ENCODE assay signal across 8 cellular contexts in genomic region chr15:70853855-70854668, GRCh38. TPM values are rescaled to one million over a fixed set of nuclear protein-coding genes. Genes with fewer than 3 reads are reported as not detected.
DNase-seq lines count a peak whose midpoint lies in the region; ATAC-seq, FAIRE-seq and TF ChIP-seq lines count a peak whose summit lies in the region.

Gene LARP6, minus strand, starts transcription at chr15:70854157. Its CDS starts 69 bp downstream, at chr15:70854088.

- no peaks in the 10 kb centered on the region for H3K36me3 Mint-ChIP-seq in CD4-positive, alpha-beta T cell (ENCODE audit: low read depth)
- H3K36me3 Mint-ChIP-seq in activated CD4-positive, alpha-beta memory T cell treated with anti-CD3 and anti-CD28 coated beads, Interleukin-2, amount 10 ng/mL, durations not matched to agents 7 days and 5 days (ENCODE audit: low read depth): no peaks in the 10 kb centered on the region

- peaks cover 9% of the 10 kb centered on the region for H3K4me1 Mint-ChIP-seq in CD4-positive, alpha-beta T cell (ENCODE audit: low read depth)
- H3K4me1 Mint-ChIP-seq in activated CD4-positive, alpha-beta memory T cell treated with anti-CD3 and anti-CD28 coated beads, Interleukin-2, amount 10 ng/mL, durations not matched to agents 7 days and 5 days: peaks cover 3% of the 10 kb centered on the region

- TF ChIP-seq CTCF in CD4-positive, alpha-beta T cell (IDR thresholded peaks at IDR 0.05): no peak
- TF ChIP-seq CTCF in mucosa of descending colon (IDR thresholded peaks at IDR 0.05) (no peak), suprapubic skin (IDR thresholded peaks at IDR 0.05) (no peak)

- H3K27me3 ChIP-seq in CD4-positive, alpha-beta T cell (ENCODE audit: control insufficient read depth, insufficient read depth, low read length): peaks cover 64% of the 10 kb centered on the region
- peaks cover 0 to 3% of the 10 kb centered on the region in 2 donors for H3K27me3 ChIP-seq in esophagus (ENCODE audit: control insufficient read depth in 1 of 2, insufficient read depth in 2 of 2, low read length in 2 of 2)
- H3K27me3 ChIP-seq in suprapubic skin: peaks cover 3% of the 10 kb centered on the region

- peak; percentile 51 for FAIRE-seq in HTR-8/SVneo (lab: Jason Lieb, UNC)

- H3K27ac Mint-ChIP-seq in CD4-positive, alpha-beta T cell: no peak within 1 kb of the TSS
- no peak within 1 kb of the TSS for H3K27ac Mint-ChIP-seq in activated CD4-positive, alpha-beta memory T cell treated with anti-CD3 and anti-CD28 coated beads, Interleukin-2, amount 10 ng/mL, durations not matched to agents 7 days and 5 days

- TF ChIP-seq POLR2A in suprapubic skin (IDR thresholded peaks at IDR 0.05): peak in 1 of 2 donors; percentile 69

- peak in 3 of 10 experiments; percentile 3 to 11 (median 6) for DNase-seq in CD4-positive, alpha-beta T cell
- DNase-seq in HTR-8/SVneo (ENCODE audit: insufficient read length, low spot score): peak; percentile 66
- no peak for DNase-seq in activated CD4-positive, alpha-beta memory T cell treated with anti-CD3 and anti-CD28 coated beads, Interleukin-2, amount 10 ng/mL, durations not matched to agents 7 days and 5 days
- DNase-seq in mucosa of descending colon: peak in 1 of 3 donors; percentile 49
- DNase-seq in suprapubic skin (ENCODE audit: low spot score in 2 of 2): peak in 1 of 2 donors; percentile 75

- ATAC-seq in CD4-positive, alpha-beta T cell (ENCODE audit: poor library complexity): peak; percentile 60
- ATAC-seq in mucosa of descending colon: peak; percentile 68
- ATAC-seq in HG03108 (IDR thresholded peaks at IDR 0.05; ENCODE audit: unreplicated experiment): no peak
- ATAC-seq in GM21529 (IDR thresholded peaks at IDR 0.05; ENCODE audit: unreplicated experiment): no peak

- H3K4me3 ChIP-seq in esophagus (ENCODE audit: low read depth in 1 of 2, low read length in 2 of 2): peak within 1 kb of the TSS; percentile 54 to 68
- H3K4me3 ChIP-seq in mucosa of descending colon: peak within 1 kb of the TSS; percentile 9
- H3K4me3 ChIP-seq in suprapubic skin: peak within 1 kb of the TSS; percentile 85

- peaks cover 83% of the 10 kb centered on the region for H3K27me3 Mint-ChIP-seq in CD4-positive, alpha-beta T cell
- H3K27me3 Mint-ChIP-seq in activated CD4-positive, alpha-beta memory T cell treated with anti-CD3 and anti-CD28 coated beads, Interleukin-2, amount 10 ng/mL, durations not matched to agents 7 days and 5 days: peaks cover 53% of the 10 kb centered on the region

- H3K9me3 Mint-ChIP-seq in CD4-positive, alpha-beta T cell: no peaks in the 10 kb centered on the region
- H3K9me3 Mint-ChIP-seq in activated CD4-positive, alpha-beta memory T cell treated with anti-CD3 and anti-CD28 coated beads, Interleukin-2, amount 10 ng/mL, durations not matched to agents 7 days and 5 days: no peaks in the 10 kb centered on the region

- POLR2A ChIA-PET in CD4-positive, alpha-beta T cell (lab: Charles Lee): no interaction called here
- POLR2A ChIA-PET in activated CD4-positive, alpha-beta memory T cell treated with anti-CD3 and anti-CD28 coated beads, Interleukin-2, amount 10 ng/mL, durations not matched to agents 7 days and 5 days (lab: Charles Lee): no interaction called here

- H3K27ac ChIP-seq in CD4-positive, alpha-beta T cell (ENCODE audit: low read depth, low read length): no peak within 1 kb of the TSS
- H3K27ac ChIP-seq in esophagus (ENCODE audit: low read depth in 2 of 2, low read length in 1 of 2): peak within 1 kb of the TSS; percentile 79 to 81
- peak within 1 kb of the TSS; percentile 92 for H3K27ac ChIP-seq in suprapubic skin

- H3K4me1 ChIP-seq in esophagus (ENCODE audit: control insufficient read depth in 2 of 2, insufficient read depth in 2 of 2, low read length in 1 of 2): no peaks in the 10 kb centered on the region
- no peaks in the 10 kb centered on the region for H3K4me1 ChIP-seq in mucosa of descending colon (ENCODE audit: low read depth)
- peaks cover 45% of the 10 kb centered on the region for H3K4me1 ChIP-seq in suprapubic skin

- intact Hi-C loops in CD4-positive, alpha-beta T cell (cut with DNase I, micrococcal nuclease): no loop called here
- intact Hi-C loops in mucosa of descending colon (cut with DNase I, micrococcal nuclease): no loop called here

- CTCF ChIA-PET in CD4-positive, alpha-beta T cell (lab: Charles Lee): no interaction called here
- CTCF ChIA-PET in activated CD4-positive, alpha-beta memory T cell treated with anti-CD3 and anti-CD28 coated beads, Interleukin-2, amount 10 ng/mL, durations not matched to agents 7 days and 5 days (lab: Charles Lee): no interaction called here

- H3K36me3 ChIP-seq in esophagus (ENCODE audit: control insufficient read depth in 2 of 2, insufficient read depth in 2 of 2, low read length in 1 of 2) (no peaks in the 10 kb centered on the region), mucosa of descending colon (ENCODE audit: low read depth) (no peaks in the 10 kb centered on the region), suprapubic skin (no peaks in the 10 kb centered on the region)

- no peaks in the 10 kb centered on the region for H3K9me3 ChIP-seq in CD4-positive, alpha-beta T cell (ENCODE audit: control insufficient read depth, low read length)
- H3K9me3 ChIP-seq in esophagus (ENCODE audit: control insufficient read depth in 2 of 2, insufficient read depth in 1 of 2, low read depth in 1 of 2, low read length in 1 of 2) (no peaks in the 10 kb centered on the region), mucosa of descending colon (no peaks in the 10 kb centered on the region), suprapubic skin (no peaks in the 10 kb centered on the region)

- WGBS in esophagus, 2 donors: 1% methylated on average over 51 to 94 of the region's 94 CpGs
- WGBS in suprapubic skin: under 1% methylated on average over 33 of the region's 94 CpGs

- TF ChIP-seq EP300 in suprapubic skin (IDR thresholded peaks at IDR 0.05): no peak

- H3K4me3 Mint-ChIP-seq in CD4-positive, alpha-beta T cell: peak within 1 kb of the TSS; percentile 84
- H3K4me3 Mint-ChIP-seq in activated CD4-positive, alpha-beta memory T cell treated with anti-CD3 and anti-CD28 coated beads, Interleukin-2, amount 10 ng/mL, durations not matched to agents 7 days and 5 days: peak within 1 kb of the TSS; percentile 30

RNA-seq across cellular contexts. Expression of gene LARP6, which starts in this region (rescaled TPM):
- under 1 TPM in 1 of 2 experiments, not detected in 1; 0.31 TPM for total RNA-seq in CD4-positive, alpha-beta T cell
- not detected for total RNA-seq in activated CD4-positive, alpha-beta memory T cell treated with anti-CD3 and anti-CD28 coated beads, Interleukin-2, amount 10 ng/mL, durations not matched to agents 7 days and 5 days
- polyA plus RNA-seq in esophagus: 1 to 10 TPM; 3.2 to 6.5 TPM
- total RNA-seq in mucosa of descending colon (10 to 100 TPM in 1 of 3 donors, 1 to 10 TPM in 1, under 1 TPM in 1; 0.55 to 24.8 (median 3.8) TPM), suprapubic skin (10 to 100 TPM in 2 of 4 donors, 1 to 10 TPM in 2; 2.4 to 15.0 (median 9.8) TPM)

Comparison
In these comparisons a context has a peak if more than half of its experiments do, and no peak if none do; other contexts are left out.
1. Peak in ATAC-seq in CD4-positive, alpha-beta T cell; RNA of the gene not detected or under 1 TPM.
2. H3K4me3 ChIP-seq: peak in every context shown above with its lines; median percentile 85 in suprapubic skin; 61 in esophagus; 9 in mucosa of descending colon.